23 cellular contexts compared by ENCODE assay signal in genomic region chr10:50299948-50300669, GRCh38.
"Had no signal": no experiment of that assay in that cellular context is flagged by ENCODE, and none has a peak within 500 bp of the region (broad histone marks: within the 10 kb centered on the region; RNA-seq: fewer than 3 reads in every experiment).

No MANE protein-coding gene starts in this region.

- ATAC-seq: HepG2, Panc1, PC-3 had no signal

- FAIRE-seq: HepG2 had no signal

- H3K27ac ChIP-seq: KMS-11, RWPE1 had no signal

- DNase-seq: IMR-90, Kasumi-1, MM.1S, NCI-H1092 treated with DMSO at 0.1 percent for 48 hours, NCI-H1436, NCI-H187, NCI-H2029, NCI-H2081 treated with DMSO at 0.1 percent for 48 hours, NCI-H2171, NCI-H226, NCI-H446, NCI-H510A, NCI-H524 treated with DMSO at 0.1 percent for 48 hours, NCI-H69, NCI-H774, PC-3, SHP77, SK-N-SH, SW 1271 had no signal

- H3K4me2 ChIP-seq: KMS-11, SK-N-SH had no signal

- H3K9ac ChIP-seq: KMS-11, SK-N-SH had no signal
